ENCODE assay signal across 18 cellular contexts in genomic region chr5:82045526-82046267, GRCh38.
DNase-seq lines count a peak whose midpoint lies in the region; ATAC-seq and TF ChIP-seq lines count a peak whose summit lies in the region.
"Had no signal": no experiment of that assay in that cellular context is flagged by ENCODE, and none has a peak within 500 bp of the region (broad histone marks: within the 10 kb centered on the region; RNA-seq: fewer than 3 reads in every experiment).

No MANE protein-coding gene starts in this region.

- H3K79me2 ChIP-seq in PC-9 (ENCODE audit: low read depth): no peaks in the 10 kb centered on the region

- no peak overlapping the region for H3K14ac ChIP-seq in mesenchymal stem cell (ENCODE audit: low read length in 2 of 2)

- DNase-seq in AG04449 (ENCODE audit: low read depth, low spot score): peak; percentile 38
- DNase-seq in HS-5 (ENCODE audit: low read depth): peak; percentile 19
- no peak for DNase-seq in chondrocyte (ENCODE audit: low spot score)
- peak; percentile 8 for DNase-seq in mesenchymal stem cell
- no peak for DNase-seq in PC-9
- no peak for DNase-seq in CD4-positive, alpha-beta T cell
- no peak for DNase-seq in GM10248 (ENCODE audit: extremely low spot score)
- DNase-seq: activated CD4-positive, alpha-beta memory T cell treated with anti-CD3 and anti-CD28 coated beads for 36 hours; activated gamma-delta T cell; gastrocnemius medialis; NCI-H1105 treated with DMSO at 0.1 percent for 48 hours; NCI-H510A; stimulated activated CD4-positive, alpha-beta T cell treated with anti-CD3 and anti-CD28 coated beads, Interleukin-15, amount 100 ng/mL, for 24 hours; T-helper 9 cell had no signal

- POLR2A ChIA-PET in AG04449 (lab: Yijun Ruan, JAX) (no interaction called here), PC-9 (lab: Charles Lee; ENCODE audit: unreplicated experiment) (no interaction called here), GM10248 (lab: Yijun Ruan, JAX) (no interaction called here)
- POLR2A ChIA-PET in CD4-positive, alpha-beta T cell (lab: Charles Lee): no interaction called here

- WGBS in mesenchymal stem cell: 93% methylated on average over 2 of the region's 3 CpGs

- H3K9ac ChIP-seq in mesenchymal stem cell (ENCODE audit: low read length): peak overlapping the region; percentile 53

- H2BK120ac ChIP-seq in mesenchymal stem cell (ENCODE audit: low read depth, low read length): no peak overlapping the region

- CTCF ChIA-PET in AG04449 (lab: Yijun Ruan, JAX): no interaction called here
- CTCF ChIA-PET in PC-9 (lab: Charles Lee): no interaction called here
- CTCF ChIA-PET in CD4-positive, alpha-beta T cell (lab: Charles Lee): no interaction called here
- CTCF ChIA-PET in GM10248 (lab: Yijun Ruan, JAX): interaction anchor here (0.7 kb wide), 1 partner anchor 12 kb away, joined by 3 read pairs; no protein-coding TSS in a partner anchor

- H3K9me3 ChIP-seq in mesenchymal stem cell (ENCODE audit: control insufficient read depth, low read length) (peaks cover 4% of the 10 kb centered on the region), PC-9 (ENCODE audit: insufficient read depth, low read depth) (peaks cover 7% of the 10 kb centered on the region; the same call in 1 of the 2 replicates)
- peaks cover 11% of the 10 kb centered on the region for H3K9me3 ChIP-seq in CD4-positive, alpha-beta T cell (ENCODE audit: control insufficient read depth, low read length)
- H3K9me3 ChIP-seq: gastrocnemius medialis had no signal

- no peak for TF ChIP-seq CTCF in AG04449 (IDR thresholded peaks at IDR 0.05; ENCODE audit: insufficient read depth, low read length, missing control alignments)
- TF ChIP-seq CTCF in chondrocyte (IDR thresholded peaks at IDR 0.05): no peak
- TF ChIP-seq CTCF in PC-9 (conservative IDR thresholded peaks at IDR 0.05): no peak
- no peak for TF ChIP-seq CTCF in CD4-positive, alpha-beta T cell (IDR thresholded peaks at IDR 0.05)
- TF ChIP-seq CTCF in GM10248 (IDR thresholded peaks at IDR 0.05; ENCODE audit: control extremely low read depth, extremely low read depth, low read depth, missing control alignments): no peak

- no peaks in the 10 kb centered on the region for H3F3A ChIP-seq in PC-9 (ENCODE audit: insufficient read depth, low read depth)

- H3K27me3 ChIP-seq in mesenchymal stem cell (ENCODE audit: control insufficient read depth in 1 of 2, insufficient read depth in 1 of 2, low read length in 2 of 2) (no peaks in the 10 kb centered on the region), PC-9 (ENCODE audit: insufficient read depth, low read depth) (no peaks in the 10 kb centered on the region)
- no peaks in the 10 kb centered on the region for H3K27me3 ChIP-seq in CD4-positive, alpha-beta T cell (ENCODE audit: control insufficient read depth, insufficient read depth, low read length)
- H3K27me3 ChIP-seq: gastrocnemius medialis had no signal

- ATAC-seq in GM18867 (IDR thresholded peaks at IDR 0.05; ENCODE audit: unreplicated experiment): no peak
- ATAC-seq in CD4-positive, alpha-beta T cell (ENCODE audit: poor library complexity): no peak
- ATAC-seq: gastrocnemius medialis, HCT116 had no signal

- peaks cover 18% of the 10 kb centered on the region for H3K4me1 Mint-ChIP-seq in chondrocyte (ENCODE audit: low read depth)
- H3K4me1 Mint-ChIP-seq in CD4-positive, alpha-beta T cell (ENCODE audit: low read depth): no peaks in the 10 kb centered on the region
- H3K4me1 Mint-ChIP-seq: neural crest cell had no signal

- H3K36me3 ChIP-seq in mesenchymal stem cell (ENCODE audit: control insufficient read depth in 1 of 2, insufficient read depth in 2 of 2, low read depth in 1 of 2, low read length in 2 of 2) (peaks cover 0 to 6% of the 10 kb centered on the region in 2 experiments), PC-9 (ENCODE audit: low read depth) (no peaks in the 10 kb centered on the region)
- H3K36me3 ChIP-seq: gastrocnemius medialis had no signal

- no peak overlapping the region for H2BK12ac ChIP-seq in mesenchymal stem cell (ENCODE audit: low read length in 2 of 2)

- no peaks in the 10 kb centered on the region for H3K4me1 ChIP-seq in mesenchymal stem cell (ENCODE audit: control insufficient read depth, insufficient read depth, low read depth, low read length)
- H3K4me1 ChIP-seq in PC-9 (replicated peaks; ENCODE audit: insufficient read depth): no peaks in the 10 kb centered on the region
- H3K4me1 ChIP-seq: gastrocnemius medialis had no signal

- H2BK5ac ChIP-seq in mesenchymal stem cell (ENCODE audit: low read depth, low read length, poor library complexity, severe bottlenecking): no peak overlapping the region

- no peak overlapping the region for H3K18ac ChIP-seq in mesenchymal stem cell (ENCODE audit: low read depth in 1 of 2, low read length in 2 of 2)

- H2AFZ ChIP-seq in mesenchymal stem cell (ENCODE audit: low read depth, low read length): no peak overlapping the region
- H2AFZ ChIP-seq in PC-9: no peak overlapping the region

- BruUV-seq in PC-9 (replicated peaks; lab: Mats Ljungman, UMichigan): no TSS peak

- H4K8ac ChIP-seq in mesenchymal stem cell (ENCODE audit: low read length): peak overlapping the region; percentile 7

- peaks cover 7% of the 10 kb centered on the region; the same call in 1 of the 2 replicates for H3K9me2 ChIP-seq in PC-9 (ENCODE audit: insufficient read depth)

- H3K27ac Mint-ChIP-seq in chondrocyte (ENCODE audit: unreplicated experiment): peak overlapping the region; percentile 25
- H3K27ac Mint-ChIP-seq in CD4-positive, alpha-beta T cell: no peak overlapping the region
- H3K27ac Mint-ChIP-seq: activated CD4-positive, alpha-beta memory T cell treated with anti-CD3 and anti-CD28 coated beads for 36 hours; B cell had no signal

- no peaks in the 10 kb centered on the region for H3K27me3 Mint-ChIP-seq in chondrocyte (ENCODE audit: low read depth)
- H3K27me3 Mint-ChIP-seq in CD4-positive, alpha-beta T cell: no peaks in the 10 kb centered on the region
- H3K27me3 Mint-ChIP-seq: activated CD4-positive, alpha-beta memory T cell treated with anti-CD3 and anti-CD28 coated beads for 36 hours; B cell had no signal

- no peak overlapping the region for H3K4me2 ChIP-seq in mesenchymal stem cell (ENCODE audit: low read length, poor library complexity, severe bottlenecking)
- no peak overlapping the region for H3K4me2 ChIP-seq in PC-9

- H2AK5ac ChIP-seq in mesenchymal stem cell (ENCODE audit: low read length, severe bottlenecking): no peak overlapping the region

- H3K9me3 Mint-ChIP-seq in chondrocyte (ENCODE audit: low read depth): no peaks in the 10 kb centered on the region
- H3K9me3 Mint-ChIP-seq in CD4-positive, alpha-beta T cell: peaks cover 9% of the 10 kb centered on the region

- H3K23ac ChIP-seq in mesenchymal stem cell (ENCODE audit: low read length in 2 of 2): no peak overlapping the region

- H3K4me3 ChIP-seq in AG04449 (ENCODE audit: low read depth, low read length) (no peak overlapping the region), mesenchymal stem cell (ENCODE audit: insufficient read depth in 1 of 2, low read depth in 1 of 2, low read length in 2 of 2) (peak overlapping the region in 1 of 2 experiments; percentile 58), PC-9 (no peak overlapping the region)
- H3K4me3 ChIP-seq: gastrocnemius medialis had no signal

- intact Hi-C loops in PC-9 (cut with micrococcal nuclease; ENCODE audit: unreplicated experiment): no loop called here
- intact Hi-C loops in CD4-positive, alpha-beta T cell (cut with DNase I, micrococcal nuclease): no loop called here

- no peak overlapping the region for H2BK15ac ChIP-seq in mesenchymal stem cell (ENCODE audit: low read depth, poor library complexity, severe bottlenecking)

- H3K27ac ChIP-seq in mesenchymal stem cell (ENCODE audit: low read length, poor library complexity, severe bottlenecking) (no peak overlapping the region), PC-9 (no peak overlapping the region)
- H3K27ac ChIP-seq in CD4-positive, alpha-beta T cell (ENCODE audit: low read depth, low read length): no peak overlapping the region
- H3K27ac ChIP-seq: gastrocnemius medialis had no signal

- peak overlapping the region; percentile 5 for H3K4me3 Mint-ChIP-seq in chondrocyte (ENCODE audit: unreplicated experiment)
- no peak overlapping the region for H3K4me3 Mint-ChIP-seq in CD4-positive, alpha-beta T cell
- H3K4me3 Mint-ChIP-seq: activated CD4-positive, alpha-beta memory T cell treated with anti-CD3 and anti-CD28 coated beads for 36 hours; B cell; neural crest cell had no signal

- peaks cover 3% of the 10 kb centered on the region for H3K79me1 ChIP-seq in mesenchymal stem cell (replicated peaks; ENCODE audit: low read length, poor library complexity, severe bottlenecking)

- H3K4ac ChIP-seq in mesenchymal stem cell (ENCODE audit: low read depth in 1 of 2, low read length in 2 of 2): no peak overlapping the region

- no peaks in the 10 kb centered on the region for H4K20me1 ChIP-seq in PC-9 (ENCODE audit: insufficient read depth)

- H4K91ac ChIP-seq in mesenchymal stem cell (ENCODE audit: low read length): no peak overlapping the region

- H3K36me3 Mint-ChIP-seq in chondrocyte (ENCODE audit: low read depth): peaks cover 1% of the 10 kb centered on the region
- H3K36me3 Mint-ChIP-seq in CD4-positive, alpha-beta T cell (ENCODE audit: low read depth): peaks cover 29% of the 10 kb centered on the region

Comparison
In these comparisons a context has a peak if more than half of its experiments do, and no peak if none do; other contexts are left out.
1. DNase-seq: peak in AG04449 (single experiment), HS-5 (single experiment) and mesenchymal stem cell (single experiment); none in chondrocyte (single experiment), PC-9 (0 of 2), CD4-positive, alpha-beta T cell (0 of 10) and GM10248 (single experiment).